ENCODE assay signal across 2 cellular contexts in the genomic region with DNA sequence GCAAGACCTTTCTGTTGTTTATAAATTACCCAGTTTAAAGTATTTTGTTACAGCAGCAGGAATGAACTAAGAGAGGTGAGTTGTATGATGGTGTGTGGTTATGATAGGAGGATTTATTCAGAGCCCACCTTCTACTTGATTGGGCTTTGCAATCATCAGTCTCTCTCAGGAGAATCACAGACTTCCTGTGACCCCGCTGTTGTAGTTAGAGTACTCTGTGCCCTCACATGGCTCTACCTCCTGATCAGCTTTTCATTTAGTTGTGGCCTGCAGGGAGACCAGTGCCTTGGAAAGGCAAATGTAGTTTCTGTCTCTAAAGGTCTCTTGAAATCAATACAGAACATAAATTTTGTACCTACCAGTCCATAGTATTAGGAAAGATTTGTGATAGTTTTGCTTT.
TF ChIP-seq lines count a peak whose summit lies in the region.

No MANE protein-coding gene starts in this region.

TF ChIP-seq in GM23338, 12 proteins besides CTCF, POLR2A, EP300 and RAD21 (continued from another document):
- TF ChIP-seq, protein P1, sequence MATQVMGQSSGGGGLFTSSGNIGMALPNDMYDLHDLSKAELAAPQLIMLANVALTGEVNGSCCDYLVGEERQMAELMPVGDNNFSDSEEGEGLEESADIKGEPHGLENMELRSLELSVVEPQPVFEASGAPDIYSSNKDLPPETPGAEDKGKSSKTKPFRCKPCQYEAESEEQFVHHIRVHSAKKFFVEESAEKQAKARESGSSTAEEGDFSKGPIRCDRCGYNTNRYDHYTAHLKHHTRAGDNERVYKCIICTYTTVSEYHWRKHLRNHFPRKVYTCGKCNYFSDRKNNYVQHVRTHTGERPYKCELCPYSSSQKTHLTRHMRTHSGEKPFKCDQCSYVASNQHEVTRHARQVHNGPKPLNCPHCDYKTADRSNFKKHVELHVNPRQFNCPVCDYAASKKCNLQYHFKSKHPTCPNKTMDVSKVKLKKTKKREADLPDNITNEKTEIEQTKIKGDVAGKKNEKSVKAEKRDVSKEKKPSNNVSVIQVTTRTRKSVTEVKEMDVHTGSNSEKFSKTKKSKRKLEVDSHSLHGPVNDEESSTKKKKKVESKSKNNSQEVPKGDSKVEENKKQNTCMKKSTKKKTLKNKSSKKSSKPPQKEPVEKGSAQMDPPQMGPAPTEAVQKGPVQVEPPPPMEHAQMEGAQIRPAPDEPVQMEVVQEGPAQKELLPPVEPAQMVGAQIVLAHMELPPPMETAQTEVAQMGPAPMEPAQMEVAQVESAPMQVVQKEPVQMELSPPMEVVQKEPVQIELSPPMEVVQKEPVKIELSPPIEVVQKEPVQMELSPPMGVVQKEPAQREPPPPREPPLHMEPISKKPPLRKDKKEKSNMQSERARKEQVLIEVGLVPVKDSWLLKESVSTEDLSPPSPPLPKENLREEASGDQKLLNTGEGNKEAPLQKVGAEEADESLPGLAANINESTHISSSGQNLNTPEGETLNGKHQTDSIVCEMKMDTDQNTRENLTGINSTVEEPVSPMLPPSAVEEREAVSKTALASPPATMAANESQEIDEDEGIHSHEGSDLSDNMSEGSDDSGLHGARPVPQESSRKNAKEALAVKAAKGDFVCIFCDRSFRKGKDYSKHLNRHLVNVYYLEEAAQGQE (IDR thresholded peaks at IDR 0.05; ENCODE audit: unreplicated experiment) = no peak
- TF ChIP-seq ZNF331 (CRISPR knock-in tag; IDR thresholded peaks at IDR 0.05; ENCODE audit: low read depth) (no peak), CREB1 (CRISPR knock-in tag; IDR thresholded peaks at IDR 0.05; ENCODE audit: low read depth) (no peak), NANOG (IDR thresholded peaks at IDR 0.05; ENCODE audit: borderline replicate concordance) (no peak), STAT1 (IDR thresholded peaks at IDR 0.05; ENCODE audit: unreplicated experiment) (no peak), EZH2 (IDR thresholded peaks at IDR 0.05; ENCODE audit: low read depth, unreplicated experiment) (no peak), ZNF114 (CRISPR knock-in tag; IDR thresholded peaks at IDR 0.05) (no peak)
- TF ChIP-seq, protein P2, sequence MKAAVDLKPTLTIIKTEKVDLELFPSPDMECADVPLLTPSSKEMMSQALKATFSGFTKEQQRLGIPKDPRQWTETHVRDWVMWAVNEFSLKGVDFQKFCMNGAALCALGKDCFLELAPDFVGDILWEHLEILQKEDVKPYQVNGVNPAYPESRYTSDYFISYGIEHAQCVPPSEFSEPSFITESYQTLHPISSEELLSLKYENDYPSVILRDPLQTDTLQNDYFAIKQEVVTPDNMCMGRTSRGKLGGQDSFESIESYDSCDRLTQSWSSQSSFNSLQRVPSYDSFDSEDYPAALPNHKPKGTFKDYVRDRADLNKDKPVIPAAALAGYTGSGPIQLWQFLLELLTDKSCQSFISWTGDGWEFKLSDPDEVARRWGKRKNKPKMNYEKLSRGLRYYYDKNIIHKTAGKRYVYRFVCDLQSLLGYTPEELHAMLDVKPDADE (IDR thresholded peaks at IDR 0.05) = no peak
- TF ChIP-seq, protein P3, sequence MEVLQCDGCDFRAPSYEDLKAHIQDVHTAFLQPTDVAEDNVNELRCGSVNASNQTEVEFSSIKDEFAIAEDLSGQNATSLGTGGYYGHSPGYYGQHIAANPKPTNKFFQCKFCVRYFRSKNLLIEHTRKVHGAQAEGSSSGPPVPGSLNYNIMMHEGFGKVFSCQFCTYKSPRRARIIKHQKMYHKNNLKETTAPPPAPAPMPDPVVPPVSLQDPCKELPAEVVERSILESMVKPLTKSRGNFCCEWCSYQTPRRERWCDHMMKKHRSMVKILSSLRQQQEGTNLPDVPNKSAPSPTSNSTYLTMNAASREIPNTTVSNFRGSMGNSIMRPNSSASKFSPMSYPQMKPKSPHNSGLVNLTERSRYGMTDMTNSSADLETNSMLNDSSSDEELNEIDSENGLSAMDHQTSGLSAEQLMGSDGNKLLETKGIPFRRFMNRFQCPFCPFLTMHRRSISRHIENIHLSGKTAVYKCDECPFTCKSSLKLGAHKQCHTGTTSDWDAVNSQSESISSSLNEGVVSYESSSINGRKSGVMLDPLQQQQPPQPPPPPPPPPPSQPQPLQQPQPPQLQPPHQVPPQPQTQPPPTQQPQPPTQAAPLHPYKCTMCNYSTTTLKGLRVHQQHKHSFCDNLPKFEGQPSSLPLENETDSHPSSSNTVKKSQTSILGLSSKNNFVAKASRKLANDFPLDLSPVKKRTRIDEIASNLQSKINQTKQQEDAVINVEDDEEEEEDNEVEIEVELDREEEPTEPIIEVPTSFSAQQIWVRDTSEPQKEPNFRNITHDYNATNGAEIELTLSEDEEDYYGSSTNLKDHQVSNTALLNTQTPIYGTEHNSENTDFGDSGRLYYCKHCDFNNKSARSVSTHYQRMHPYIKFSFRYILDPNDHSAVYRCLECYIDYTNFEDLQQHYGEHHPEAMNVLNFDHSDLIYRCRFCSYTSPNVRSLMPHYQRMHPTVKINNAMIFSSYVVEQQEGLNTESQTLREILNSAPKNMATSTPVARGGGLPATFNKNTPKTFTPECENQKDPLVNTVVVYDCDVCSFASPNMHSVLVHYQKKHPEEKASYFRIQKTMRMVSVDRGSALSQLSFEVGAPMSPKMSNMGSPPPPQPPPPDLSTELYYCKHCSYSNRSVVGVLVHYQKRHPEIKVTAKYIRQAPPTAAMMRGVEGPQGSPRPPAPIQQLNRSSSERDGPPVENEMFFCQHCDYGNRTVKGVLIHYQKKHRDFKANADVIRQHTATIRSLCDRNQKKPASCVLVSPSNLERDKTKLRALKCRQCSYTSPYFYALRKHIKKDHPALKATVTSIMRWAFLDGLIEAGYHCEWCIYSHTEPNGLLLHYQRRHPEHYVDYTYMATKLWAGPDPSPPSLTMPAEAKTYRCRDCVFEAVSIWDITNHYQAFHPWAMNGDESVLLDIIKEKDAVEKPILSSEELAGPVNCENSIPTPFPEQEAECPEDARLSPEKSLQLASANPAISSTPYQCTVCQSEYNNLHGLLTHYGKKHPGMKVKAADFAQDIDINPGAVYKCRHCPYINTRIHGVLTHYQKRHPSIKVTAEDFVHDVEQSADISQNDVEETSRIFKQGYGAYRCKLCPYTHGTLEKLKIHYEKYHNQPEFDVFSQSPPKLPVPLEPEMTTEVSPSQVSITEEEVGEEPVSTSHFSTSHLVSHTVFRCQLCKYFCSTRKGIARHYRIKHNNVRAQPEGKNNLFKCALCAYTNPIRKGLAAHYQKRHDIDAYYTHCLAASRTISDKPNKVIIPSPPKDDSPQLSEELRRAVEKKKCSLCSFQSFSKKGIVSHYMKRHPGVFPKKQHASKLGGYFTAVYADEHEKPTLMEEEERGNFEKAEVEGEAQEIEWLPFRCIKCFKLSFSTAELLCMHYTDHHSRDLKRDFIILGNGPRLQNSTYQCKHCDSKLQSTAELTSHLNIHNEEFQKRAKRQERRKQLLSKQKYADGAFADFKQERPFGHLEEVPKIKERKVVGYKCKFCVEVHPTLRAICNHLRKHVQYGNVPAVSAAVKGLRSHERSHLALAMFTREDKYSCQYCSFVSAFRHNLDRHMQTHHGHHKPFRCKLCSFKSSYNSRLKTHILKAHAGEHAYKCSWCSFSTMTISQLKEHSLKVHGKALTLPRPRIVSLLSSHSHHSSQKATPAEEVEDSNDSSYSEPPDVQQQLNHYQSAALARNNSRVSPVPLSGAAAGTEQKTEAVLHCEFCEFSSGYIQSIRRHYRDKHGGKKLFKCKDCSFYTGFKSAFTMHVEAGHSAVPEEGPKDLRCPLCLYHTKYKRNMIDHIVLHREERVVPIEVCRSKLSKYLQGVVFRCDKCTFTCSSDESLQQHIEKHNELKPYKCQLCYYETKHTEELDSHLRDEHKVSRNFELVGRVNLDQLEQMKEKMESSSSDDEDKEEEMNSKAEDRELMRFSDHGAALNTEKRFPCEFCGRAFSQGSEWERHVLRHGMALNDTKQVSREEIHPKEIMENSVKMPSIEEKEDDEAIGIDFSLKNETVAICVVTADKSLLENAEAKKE (CRISPR knock-in tag; IDR thresholded peaks at IDR 0.05) = no peak

TF ChIP-seq in WTC11, 78 proteins besides CTCF, POLR2A, EP300 and RAD21 (continued from another document):
- TF ChIP-seq, protein P4, sequence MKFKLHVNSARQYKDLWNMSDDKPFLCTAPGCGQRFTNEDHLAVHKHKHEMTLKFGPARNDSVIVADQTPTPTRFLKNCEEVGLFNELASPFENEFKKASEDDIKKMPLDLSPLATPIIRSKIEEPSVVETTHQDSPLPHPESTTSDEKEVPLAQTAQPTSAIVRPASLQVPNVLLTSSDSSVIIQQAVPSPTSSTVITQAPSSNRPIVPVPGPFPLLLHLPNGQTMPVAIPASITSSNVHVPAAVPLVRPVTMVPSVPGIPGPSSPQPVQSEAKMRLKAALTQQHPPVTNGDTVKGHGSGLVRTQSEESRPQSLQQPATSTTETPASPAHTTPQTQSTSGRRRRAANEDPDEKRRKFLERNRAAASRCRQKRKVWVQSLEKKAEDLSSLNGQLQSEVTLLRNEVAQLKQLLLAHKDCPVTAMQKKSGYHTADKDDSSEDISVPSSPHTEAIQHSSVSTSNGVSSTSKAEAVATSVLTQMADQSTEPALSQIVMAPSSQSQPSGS (CRISPR knock-in tag; IDR thresholded peaks at IDR 0.05; ENCODE audit: borderline replicate concordance, low read depth) = no peak
- TF ChIP-seq RORB (CRISPR knock-in tag; IDR thresholded peaks at IDR 0.05) = no peak
- TF ChIP-seq SMAD3 (CRISPR knock-in tag; IDR thresholded peaks at IDR 0.05; ENCODE audit: borderline replicate concordance) = no peak
- no peak for TF ChIP-seq TEAD4 (CRISPR knock-in tag; IDR thresholded peaks at IDR 0.05)
- no peak for TF ChIP-seq SP1 (CRISPR knock-in tag; conservative IDR thresholded peaks at IDR 0.05)
